ENCODE assay signal across 8 cellular contexts in the genomic region with DNA sequence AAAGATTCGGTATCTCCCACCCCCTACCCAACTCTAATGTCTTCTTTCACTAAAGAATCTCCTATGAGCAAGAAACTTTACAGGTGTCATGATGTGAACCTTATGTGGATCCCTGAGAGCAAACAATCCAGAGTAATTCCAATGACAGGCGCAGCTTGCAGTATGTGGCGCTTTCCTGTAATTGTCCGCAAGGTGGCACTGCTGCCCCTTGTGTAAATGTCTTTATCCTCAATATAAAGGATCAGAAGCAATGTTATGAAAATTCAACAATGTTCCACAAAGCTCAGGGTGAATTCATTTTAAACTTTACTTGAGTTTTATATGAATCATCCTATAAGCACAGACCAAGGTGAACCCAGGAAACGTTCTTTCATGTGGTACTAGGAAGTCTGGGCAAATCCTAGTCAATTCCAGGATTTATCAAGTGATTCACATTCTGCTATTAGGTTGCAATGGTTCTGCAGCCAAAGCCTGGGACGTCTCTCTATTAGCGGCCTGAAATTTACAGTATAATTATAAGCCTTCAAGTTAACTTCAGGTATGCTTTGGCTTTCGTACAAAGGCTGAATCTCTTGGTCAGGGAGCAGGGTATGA.
DNase-seq lines count a peak whose midpoint lies in the region; ATAC-seq and TF ChIP-seq lines count a peak whose summit lies in the region.

No MANE protein-coding gene starts in this region.

- peaks cover 2% of the 10 kb centered on the region for H3K27me3 ChIP-seq in CD4-positive, CD25-positive, alpha-beta regulatory T cell (ENCODE audit: control insufficient read depth, insufficient read depth, low read length)
- H3K27me3 ChIP-seq in KMS-11 (ENCODE audit: insufficient read depth, low read depth) (no peaks in the 10 kb centered on the region), thyroid gland (no peaks in the 10 kb centered on the region)

- H3K9me3 Mint-ChIP-seq in CD4-positive, CD25-positive, alpha-beta regulatory T cell = no peaks in the 10 kb centered on the region

- H3K27me3 Mint-ChIP-seq in CD4-positive, CD25-positive, alpha-beta regulatory T cell = peaks cover 10% of the 10 kb centered on the region

- TF ChIP-seq CTCF in KMS-11 (conservative IDR thresholded peaks at IDR 0.05; ENCODE audit: low read depth, low read length) = peak; percentile 95
- peak in 2 of 3 donors; percentile 13 to 27 for TF ChIP-seq CTCF in omental fat pad (IDR thresholded peaks at IDR 0.05)
- peak; percentile 72 to 90 (median 74) for TF ChIP-seq CTCF in thyroid gland (IDR thresholded peaks at IDR 0.05)

- peak overlapping the region in 1 of 3 donors; percentile 4 for H3K27ac Mint-ChIP-seq in CD4-positive, CD25-positive, alpha-beta regulatory T cell

- no peaks in the 10 kb centered on the region for H3K36me3 ChIP-seq in CD4-positive, CD25-positive, alpha-beta regulatory T cell (ENCODE audit: control insufficient read depth, insufficient read depth, low read length)
- H3K36me3 ChIP-seq in KMS-11 (ENCODE audit: insufficient read depth) (no peaks in the 10 kb centered on the region), thyroid gland (no peaks in the 10 kb centered on the region)

- H3K79me2 ChIP-seq in KMS-11 (ENCODE audit: insufficient read depth, low read depth) = no peaks in the 10 kb centered on the region

- no peaks in the 10 kb centered on the region for H3K9me3 ChIP-seq in CD4-positive, CD25-positive, alpha-beta regulatory T cell (ENCODE audit: control insufficient read depth in 2 of 2, low read length in 2 of 2)
- no peaks in the 10 kb centered on the region for H3K9me3 ChIP-seq in thyroid gland

- H3K27ac ChIP-seq in CD4-positive, CD25-positive, alpha-beta regulatory T cell (ENCODE audit: insufficient read depth, low read length, poor library complexity, severe bottlenecking) = no peak overlapping the region
- H3K27ac ChIP-seq in KMS-11 (no peak overlapping the region), thyroid gland (no peak overlapping the region)

- H3K4me3 ChIP-seq in CD4-positive, CD25-positive, alpha-beta regulatory T cell (ENCODE audit: low read depth, low read length) = no peak overlapping the region
- H3K4me3 ChIP-seq in KMS-11 (IDR thresholded peaks at IDR 0.05; ENCODE audit: insufficient read depth, low read depth, low read length) = no peak overlapping the region
- no peak overlapping the region for H3K4me3 ChIP-seq in thyroid gland (replicated peaks in 1 of 3)

- no peak overlapping the region for H2AFZ ChIP-seq in KMS-11 (ENCODE audit: low read depth)

- no peak for TF ChIP-seq POLR2A in thyroid gland (IDR thresholded peaks at IDR 0.05)

- H3K36me3 Mint-ChIP-seq in CD4-positive, CD25-positive, alpha-beta regulatory T cell = no peaks in the 10 kb centered on the region

- intact Hi-C loops in thyroid gland (cut with DNase I) = loop anchor here (2.0 kb wide), 1 partner anchor 229 kb away; no protein-coding TSS in a partner anchor

- H3K9ac ChIP-seq in KMS-11 = no peak overlapping the region

- WGBS in thyroid gland, 2 donors = 25% methylated on average over 8 of the region's 8 CpGs

- no peaks in the 10 kb centered on the region for H3K4me1 ChIP-seq in CD4-positive, CD25-positive, alpha-beta regulatory T cell (ENCODE audit: control insufficient read depth, insufficient read depth, low read length, poor library complexity, severe bottlenecking)
- H3K4me1 ChIP-seq in KMS-11 (ENCODE audit: low read depth, poor library complexity, severe bottlenecking) = peaks cover 13% of the 10 kb centered on the region
- peaks cover 0 to 3% of the 10 kb centered on the region in 2 donors for H3K4me1 ChIP-seq in thyroid gland

- H4K20me1 ChIP-seq in KMS-11 (ENCODE audit: insufficient read depth) = no peaks in the 10 kb centered on the region

- peak; percentile 50 to 78 (median 60) for DNase-seq in CD4-positive, CD25-positive, alpha-beta regulatory T cell
- DNase-seq in RPMI8226 = peak; percentile 64
- peak; percentile 40 for DNase-seq in activated effector memory CD4-positive, alpha-beta T cell treated with Interleukin-2 at 50 U/mL for 16 hours
- DNase-seq in foreskin melanocyte = peak; percentile 63
- DNase-seq in omental fat pad (ENCODE audit: low spot score) = peak; percentile 60
- DNase-seq in thyroid gland = peak; percentile 78 to 86

- peak; percentile 61 to 75 for ATAC-seq in CD4-positive, CD25-positive, alpha-beta regulatory T cell (ENCODE audit: low read depth in 2 of 2)
- ATAC-seq in GM19452 (IDR thresholded peaks at IDR 0.05; ENCODE audit: unreplicated experiment) (peak; percentile 57), omental fat pad (ENCODE audit: low FRiP score) (no peak)

- H3K4me3 Mint-ChIP-seq in CD4-positive, CD25-positive, alpha-beta regulatory T cell = no peak overlapping the region

- H3K4me1 Mint-ChIP-seq in CD4-positive, CD25-positive, alpha-beta regulatory T cell = peaks cover 0 to 2% (median 0%) of the 10 kb centered on the region in 4 donors

- H3K4me2 ChIP-seq in KMS-11 = no peak overlapping the region

Comparison
In these comparisons a context has a peak if more than half of its experiments do, and no peak if none do; other contexts are left out.
1. CTCF ChIP-seq: peak in every context shown above with its lines; median percentile 95 in KMS-11; 74 in thyroid gland; 20 in omental fat pad.